23 cellular contexts compared by ENCODE assay signal in the genomic region with DNA sequence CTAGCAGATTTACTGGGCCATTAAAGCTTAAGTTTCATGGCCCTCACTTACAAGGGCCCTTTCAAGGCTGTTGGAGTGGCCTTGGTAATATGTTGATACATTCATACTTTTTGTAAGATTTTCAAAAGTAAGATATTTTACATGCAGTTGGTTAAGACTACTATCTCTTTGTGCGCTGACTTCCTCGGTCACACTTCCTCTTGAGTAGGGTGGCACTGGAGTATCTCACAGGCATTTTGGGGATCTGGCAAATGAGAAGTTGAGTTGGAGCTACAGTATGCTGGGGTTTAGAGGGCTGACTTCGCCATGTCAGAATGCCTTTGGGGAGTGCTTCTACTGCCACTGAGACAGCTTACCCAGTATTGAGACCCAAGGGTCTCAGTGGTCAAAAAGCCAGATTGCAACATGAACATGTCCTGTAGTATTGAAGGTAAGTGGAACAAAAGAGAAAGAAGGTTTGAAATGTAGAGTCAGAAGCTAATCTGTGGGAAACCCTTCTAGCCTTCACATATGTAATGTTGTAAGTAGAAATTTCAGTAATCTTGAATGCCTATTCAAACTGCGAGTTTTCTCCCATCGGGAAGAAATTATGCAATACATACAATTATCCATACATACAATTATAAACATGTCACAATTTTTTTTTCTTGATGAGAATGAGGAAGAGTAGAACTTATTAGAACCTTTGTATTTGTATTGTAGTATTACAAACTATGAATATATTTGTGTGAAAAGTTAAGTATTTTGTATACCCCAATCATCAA. TPM values are rescaled to one million over a fixed set of nuclear protein-coding genes. Genes with fewer than 3 reads are reported as not detected.
DNase-seq lines count a peak whose midpoint lies in the region; ATAC-seq, FAIRE-seq and TF ChIP-seq lines count a peak whose summit lies in the region.
"Had no signal": no experiment of that assay in that cellular context is flagged by ENCODE, and none has a peak within 500 bp of the region (broad histone marks: within the 10 kb centered on the region; RNA-seq: fewer than 3 reads in every experiment).

No MANE protein-coding gene starts in this region.

- no peak for ATAC-seq in GM18861 (IDR thresholded peaks at IDR 0.05; ENCODE audit: unreplicated experiment)
- ATAC-seq in HG03095 (IDR thresholded peaks at IDR 0.05; ENCODE audit: unreplicated experiment): no peak

- H3K4ac ChIP-seq in H1 (replicated peaks; ENCODE audit: insufficient read length, low read depth, low read length): no peak overlapping the region

- H2AFZ ChIP-seq in OCI-LY1 (ENCODE audit: low read length) (no peak overlapping the region), H1 (ENCODE audit: low read length) (0 out of 2 replicates have a peak overlapping the region, but pooled peaks have one; percentile 20)

- POLR2A ChIA-PET in H1 (lab: Charles Lee; ENCODE audit: partially characterized antibody): interaction anchor here (0.6 to 1.3 kb wide), 3 partner anchors 10 to 80 kb away, joined by 3 to 4 read pairs (median 3); no protein-coding TSS in a partner anchor

- no peak overlapping the region for H2BK12ac ChIP-seq in H1 (ENCODE audit: low read depth, low read length)

- H4K91ac ChIP-seq in H1 (replicated peaks; ENCODE audit: insufficient read length, low read length): no peak overlapping the region

- H3K79me2 ChIP-seq in OCI-LY1 (ENCODE audit: insufficient read depth, low read length) (peaks cover 22% of the 10 kb centered on the region), H1 (ENCODE audit: control insufficient read depth in 1 of 2, insufficient read depth in 2 of 2, low read length in 2 of 2) (no peaks in the 10 kb centered on the region)

- H3K4me1 ChIP-seq in OCI-LY1 (ENCODE audit: insufficient read depth, low read length, severe bottlenecking): peaks cover 17% of the 10 kb centered on the region
- no peaks in the 10 kb centered on the region for H3K4me1 ChIP-seq in H1 (replicated peaks in 1 of 4; ENCODE audit: control insufficient read depth in 3 of 4, insufficient read depth in 4 of 4, low read length in 3 of 4)

- H3K79me1 ChIP-seq in H1 (ENCODE audit: low read depth, low read length): no peaks in the 10 kb centered on the region

- CTCF ChIA-PET in H1 (lab: Charles Lee; ENCODE audit: partially characterized antibody): interaction anchor here (0.6 to 3.1 kb wide), 9 partner anchors 9 to 154 kb away, joined by 3 to 11 read pairs (median 4); no protein-coding TSS in a partner anchor

- H3K27ac ChIP-seq in OCI-LY1 (ENCODE audit: low read depth, low read length, poor library complexity, severe bottlenecking) (peak overlapping the region; percentile 42), H1 (ENCODE audit: low read depth, low read length) (no peak overlapping the region)
- H3K27ac ChIP-seq: GM23248, RWPE1, SK-N-MC had no signal

- TF ChIP-seq POLR2A in H1 (IDR thresholded peaks at IDR 0.05; ENCODE audit: control extremely low read depth in 1 of 2, low read depth in 2 of 2, low read length in 2 of 2): no peak

- no peak overlapping the region for H2BK5ac ChIP-seq in H1 (ENCODE audit: low read depth, low read length)

- no peak overlapping the region for H3K18ac ChIP-seq in H1 (ENCODE audit: extremely low read depth, low read length)

- peaks cover 2% of the 10 kb centered on the region; the same call in 1 of the 2 replicates for H3K23me2 ChIP-seq in H1 (ENCODE audit: low read depth, low read length)

- 0 out of 2 replicates have a peak, but pooled peaks cover 5% of the 10 kb centered on the region for H3F3A ChIP-seq in OCI-LY1 (ENCODE audit: insufficient read depth, low read length)

- H3K23ac ChIP-seq in H1 (ENCODE audit: insufficient read length): no peak overlapping the region

- no peak for TF ChIP-seq EP300 in H1 (IDR thresholded peaks at IDR 0.05; ENCODE audit: borderline replicate concordance in 1 of 2, low read depth in 2 of 2, low read length in 2 of 2)

- H2BK20ac ChIP-seq in H1 (ENCODE audit: low read length): no peak overlapping the region

- no peak overlapping the region for H4K8ac ChIP-seq in H1 (ENCODE audit: extremely low read depth, insufficient read depth, low read length)

- H4K20me1 ChIP-seq in OCI-LY1 (ENCODE audit: insufficient read depth, low read length): no peaks in the 10 kb centered on the region
- no peaks in the 10 kb centered on the region for H4K20me1 ChIP-seq in H1 (replicated peaks in 1 of 2; ENCODE audit: control insufficient read depth in 1 of 2, insufficient read depth in 2 of 2, low read length in 2 of 2)

- no peak for TF ChIP-seq RAD21 in H1 (IDR thresholded peaks at IDR 0.05 in 1 of 2, conservative IDR thresholded peaks at IDR 0.05 in 1 of 2; ENCODE audit: low read depth in 2 of 2, low read length in 2 of 2)

- no peak for TF ChIP-seq CTCF in OCI-LY1 (IDR thresholded peaks at IDR 0.05; ENCODE audit: low read length)
- no peak for TF ChIP-seq CTCF in H1 (IDR thresholded peaks at IDR 0.05; ENCODE audit: control extremely low read depth in 1 of 3, insufficient read depth in 1 of 3, low read depth in 1 of 3, low read length in 3 of 3)

- no peak overlapping the region for H2AK5ac ChIP-seq in H1 (ENCODE audit: low read depth, low read length)

- H3K9ac ChIP-seq in OCI-LY1 (ENCODE audit: low read length): no peak overlapping the region
- H3K9ac ChIP-seq in H1 (replicated peaks in 1 of 4; ENCODE audit: extremely low read depth in 1 of 4, low read depth in 3 of 4, low read length in 3 of 4): no peak overlapping the region
- H3K9ac ChIP-seq: GM23248 had no signal

- H2BK15ac ChIP-seq in H1 (ENCODE audit: low read length): no peak overlapping the region

- H3K36me3 ChIP-seq in OCI-LY1 (ENCODE audit: insufficient read depth, low read length) (peaks cover 42% of the 10 kb centered on the region), H1 (ENCODE audit: control insufficient read depth in 2 of 4, insufficient read depth in 4 of 4, low read length in 3 of 4) (no peaks in the 10 kb centered on the region)

- DNase-seq in NOMO-1 (lab: John Stamatoyannopoulos, UW; ENCODE audit: unreplicated experiment in 2 of 2): peak; percentile 20 to 31
- no peak for DNase-seq in NOMO-1 treated with dmso at 0.1 percent for 144 hours (lab: John Stamatoyannopoulos, UW; ENCODE audit: unreplicated experiment)
- no peak for DNase-seq in H1 (ENCODE audit: low read depth in 1 of 2, low spot score in 2 of 2)
- no peak for DNase-seq in middle frontal gyrus (ENCODE audit: extremely low spot score, low spot score)
- DNase-seq in ACHN: no peak
- DNase-seq: 8988T; CD4-positive, CD25-positive, alpha-beta regulatory T cell; EL; HCEC 1CT; Kasumi-1; NCI-H1092 treated with DMSO at 0.1 percent for 48 hours; NCI-H1436 treated with DMSO at 0.1 percent for 48 hours; NCI-H1930; NCI-H510A; NCI-H774; NK-92 treated with Interleukin-12 subunit alpha and Interleukin-12 subunit beta, amount 100 ng/mL, for 24 hours; SHP77 treated with DMSO at 0.1 percent for 48 hours had no signal

- H3K9me3 ChIP-seq in OCI-LY1 (ENCODE audit: low read length): no peaks in the 10 kb centered on the region
- H3K9me3 ChIP-seq in H1 (ENCODE audit: insufficient read depth in 2 of 2, low read depth in 1 of 2, low read length in 1 of 2): no peaks in the 10 kb centered on the region

- no peak overlapping the region for H2BK120ac ChIP-seq in H1 (replicated peaks; ENCODE audit: low read depth, low read length)

- H3K14ac ChIP-seq in H1 (ENCODE audit: insufficient read length): no peak overlapping the region

- H3K56ac ChIP-seq in H1 (replicated peaks; ENCODE audit: insufficient read length, low read depth, low read length): no peak overlapping the region

- H4K5ac ChIP-seq in H1 (ENCODE audit: insufficient read length, low read depth, low read length): no peak overlapping the region

- H3K27me3 ChIP-seq in OCI-LY1 (ENCODE audit: insufficient read depth, low read length) (no peaks in the 10 kb centered on the region), H1 (replicated peaks in 1 of 4; ENCODE audit: control insufficient read depth in 3 of 4, extremely low read depth in 1 of 4, insufficient read depth in 3 of 4, low read length in 3 of 4) (no peaks in the 10 kb centered on the region; a peak in 1 of 7 replicates)

- in situ Hi-C loops in ACHN (cut with HindIII; ENCODE audit: low pct_ligation_motif_present, low pct_unique_long_range_greater_than_20kb, low sequenced_read_pairs): no loop called here

- no peaks in the 10 kb centered on the region for H3K9me2 ChIP-seq in OCI-LY1 (ENCODE audit: low read depth, low read length)

- 93% methylated on average over 5 of the region's 5 CpGs; no CpG with 5 or more reads in 1 of the 2 experiments for WGBS in H1 (ENCODE audit: extremely low coverage in 1 of 2, insufficient coverage in 1 of 2, insufficient read length in 1 of 2, insufficient replicate concordance in 2 of 2, low coverage in 1 of 2, low lambda C conversion rate in 2 of 2, missing lambda C conversion rate in 1 of 2), 2 experiments

- H3K4me3 ChIP-seq in OCI-LY1 (ENCODE audit: low read depth, low read length, poor library complexity, severe bottlenecking) (no peak overlapping the region), H1 (ENCODE audit: extremely low read depth in 1 of 4, insufficient read depth in 2 of 4, low read depth in 3 of 4, low read length in 4 of 4) (no peak overlapping the region)
- H3K4me3 ChIP-seq: GM23248, SK-N-MC had no signal

- H3K4me2 ChIP-seq in OCI-LY1 (ENCODE audit: low read length): no peak overlapping the region
- no peak overlapping the region for H3K4me2 ChIP-seq in H1 (ENCODE audit: insufficient read depth in 1 of 2, low read depth in 2 of 2, low read length in 2 of 2)

- FAIRE-seq in H1 (lab: Jason Lieb, UNC): no peak

TF ChIP-seq in H1, 55 proteins besides CTCF, POLR2A, EP300 and RAD21:
- TF ChIP-seq GTF2F1 (IDR thresholded peaks at IDR 0.05; ENCODE audit: borderline replicate concordance, low read depth, low read length): no peak
- no peak for TF ChIP-seq SIX5 (IDR thresholded peaks at IDR 0.05; ENCODE audit: low read depth, low read length)
- TF ChIP-seq TBP (IDR thresholded peaks at IDR 0.05; ENCODE audit: low read depth, low read length): no peak
- TF ChIP-seq CHD2 (IDR thresholded peaks at IDR 0.05; ENCODE audit: low read length): no peak
- no peak for TF ChIP-seq SP4 (IDR thresholded peaks at IDR 0.05; ENCODE audit: low read length)

RNA-seq across cellular contexts. Expression of gene RALGPS2, which starts 32.3 kb away (rescaled TPM):
- total RNA-seq in H1 (2021; fragmentation: NEBNext Ultra II Directional; extraction: Animal tissue kit (Norgen Biotek cat#: 25700)): 37.7 and 38.0 TPM in 2 replicates
- 3.4 and 6.7 TPM in 2 replicates for polyA plus RNA-seq in H1 (2011; rRNA removed)
- polyA plus RNA-seq in H1 (2011; cell fraction: cytosol; rRNA removed): 7.3 TPM
- polyA plus RNA-seq in H1 (2011; cell fraction: nucleus; rRNA removed): 7.8 TPM
- 13.7 to 19.4 TPM (median 16.8 TPM) in 4 replicates for polyA plus RNA-seq in H1 (2012, experiment 1 of 2)
- polyA plus RNA-seq in H1 (2012, experiment 2 of 2): 1.1 TPM
- 16.3 TPM for polyA plus RNA-seq in H1 (2013, experiment 1 of 2)
- 13.8 TPM for polyA plus RNA-seq in H1 (2013, experiment 2 of 2)
- 50.4 and 81.0 TPM in 2 replicates for polyA minus RNA-seq in H1 (2011; rRNA and poly(A)+ RNA removed)
- 32.4 TPM for polyA minus RNA-seq in H1 (2011; cell fraction: cytosol; rRNA and poly(A)+ RNA removed)
- polyA minus RNA-seq in H1 (2011; cell fraction: nucleus; rRNA and poly(A)+ RNA removed): 55.9 TPM

Comparison
In these comparisons a context has a peak if more than half of its experiments do, and no peak if none do; other contexts are left out.
1. DNase-seq: peak in NOMO-1 (2 of 2); none in NOMO-1 treated with dmso at 0.1 percent for 144 hours (single experiment), H1 (0 of 2), middle frontal gyrus (single experiment) and ACHN (single experiment).